Comparison of ENCODE assay signal across 9 cellular contexts in the genomic region with DNA sequence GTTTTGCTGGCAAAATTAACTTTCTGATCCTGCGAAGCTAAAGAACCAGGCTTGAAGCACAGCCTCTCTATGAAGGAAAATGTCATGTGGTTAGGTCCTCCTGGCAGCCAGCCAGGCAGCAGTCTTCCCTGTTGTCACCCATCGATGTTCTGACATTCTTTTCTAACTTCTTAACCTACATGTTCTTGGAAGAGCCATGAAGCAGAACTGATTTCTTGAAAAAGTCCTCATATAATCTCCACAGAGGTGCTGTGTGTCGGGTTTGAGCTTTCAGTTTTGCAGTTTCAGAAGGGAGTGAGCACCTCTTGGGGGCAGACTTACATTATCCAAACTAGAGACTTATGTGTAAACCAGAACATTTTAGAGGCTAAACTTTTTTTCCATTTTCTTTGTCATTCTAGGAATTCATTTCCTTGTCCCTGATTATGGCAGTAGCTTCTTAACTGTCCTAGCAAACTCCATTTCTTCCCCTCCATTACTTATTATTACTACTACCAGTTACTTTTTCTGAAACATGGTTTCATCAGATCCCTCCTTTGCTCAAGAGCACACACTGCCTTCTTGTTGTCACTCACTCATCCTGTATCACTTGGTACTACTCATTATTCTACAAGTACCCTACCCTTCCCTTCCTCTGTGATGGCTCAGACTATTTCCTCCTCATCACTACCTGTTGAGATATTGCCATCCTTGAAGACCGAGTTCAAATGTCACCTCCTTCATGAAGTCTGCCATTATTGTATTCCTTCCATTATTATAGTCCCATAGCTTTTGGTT. TPM values are rescaled to one million over a fixed set of nuclear protein-coding genes. Genes with fewer than 3 reads are reported as not detected.
DNase-seq lines count a peak whose midpoint lies in the region; FAIRE-seq and TF ChIP-seq lines count a peak whose summit lies in the region.
"Had no signal": no experiment of that assay in that cellular context is flagged by ENCODE, and none has a peak within 500 bp of the region (broad histone marks: within the 10 kb centered on the region; RNA-seq: fewer than 3 reads in every experiment).

No MANE protein-coding gene starts in this region.

- H3K27ac ChIP-seq in mammary epithelial cell (ENCODE audit: insufficient read depth, low read depth, low read length) (no peak overlapping the region), KMS-11 (no peak overlapping the region), astrocyte (ENCODE audit: low read depth, low read length) (no peak overlapping the region), tibial nerve (peak overlapping the region in 1 of 4 donors; percentile 3)

- H3K79me2 ChIP-seq in mammary epithelial cell (ENCODE audit: insufficient read depth, low read length): no peaks in the 10 kb centered on the region
- no peaks in the 10 kb centered on the region for H3K79me2 ChIP-seq in KMS-11 (ENCODE audit: insufficient read depth, low read depth)
- no peaks in the 10 kb centered on the region for H3K79me2 ChIP-seq in astrocyte (ENCODE audit: insufficient read depth, low read length)

- in situ Hi-C loops in mammary epithelial cell (cut with MboI; ENCODE audit: low sequenced_read_pairs in 2 of 2): loop anchor here in 1 of 2 donors (10.0 kb wide), 1 partner anchor 101 kb away; a partner anchor contains a TSS

- FAIRE-seq in astrocyte (lab: Jason Lieb, UNC): no peak

- peaks cover 15% of the 10 kb centered on the region for H3K4me1 ChIP-seq in mammary epithelial cell (ENCODE audit: insufficient read depth, low read length)
- peaks cover 12% of the 10 kb centered on the region for H3K4me1 ChIP-seq in KMS-11 (ENCODE audit: low read depth, poor library complexity, severe bottlenecking)
- H3K4me1 ChIP-seq in astrocyte (ENCODE audit: insufficient read depth, low read length): peaks cover 21% of the 10 kb centered on the region
- H3K4me1 ChIP-seq in tibial nerve: peaks cover 0 to 38% (median 10%) of the 10 kb centered on the region in 4 donors

- TF ChIP-seq CTCF in mammary epithelial cell (conservative IDR thresholded peaks at IDR 0.05 in 1 of 2, IDR thresholded peaks at IDR 0.05 in 1 of 2; ENCODE audit: extremely low read depth in 1 of 2, insufficient read depth in 1 of 2, low read depth in 1 of 2, low read length in 2 of 2): no peak
- no peak for TF ChIP-seq CTCF in MCF 10A (IDR thresholded peaks at IDR 0.05; ENCODE audit: unreplicated experiment)
- no peak for TF ChIP-seq CTCF in KMS-11 (conservative IDR thresholded peaks at IDR 0.05; ENCODE audit: low read depth, low read length)
- TF ChIP-seq CTCF in astrocyte (IDR thresholded peaks at IDR 0.05; ENCODE audit: insufficient read depth, low read depth, low read length): no peak
- TF ChIP-seq CTCF in tibial nerve (IDR thresholded peaks at IDR 0.05): no peak

- H4K20me1 ChIP-seq in mammary epithelial cell (ENCODE audit: insufficient read depth, low read length): no peaks in the 10 kb centered on the region
- no peaks in the 10 kb centered on the region for H4K20me1 ChIP-seq in KMS-11 (ENCODE audit: insufficient read depth)
- no peaks in the 10 kb centered on the region for H4K20me1 ChIP-seq in astrocyte (ENCODE audit: insufficient read depth, low read length)

- POLR2A ChIA-PET in MCF 10A (lab: Yijun Ruan, JAX): interaction anchor here (0.6 to 5.3 kb wide), 7 partner anchors 10 to 121 kb away, joined by 3 to 34 read pairs (median 5); a partner anchor contains a TSS

- peaks cover 8% of the 10 kb centered on the region for H3K4me1 Mint-ChIP-seq in MCF 10A (ENCODE audit: insufficient read depth, unreplicated experiment)
- H3K4me1 Mint-ChIP-seq in astrocyte (ENCODE audit: low read depth, unreplicated experiment): peaks cover 19% of the 10 kb centered on the region

- no peak for DNase-seq in mammary epithelial cell
- no peak for DNase-seq in MCF 10A (ENCODE audit: unreplicated experiment)
- no peak for DNase-seq in astrocyte (ENCODE audit: low read depth)
- peak; percentile 21 to 33 for DNase-seq in tibial nerve (ENCODE audit: low spot score in 2 of 2)
- no peak for DNase-seq in NOMO-1 treated with DMSO at 0.1 percent for 48 hours (lab: John Stamatoyannopoulos, UW; ENCODE audit: unreplicated experiment)
- DNase-seq in CD1c-positive myeloid dendritic cell (ENCODE audit: extremely low spot score): no peak
- no peak for DNase-seq in effector CD8-positive, alpha-beta T cell (lab: John Stamatoyannopoulos, UW)

- intact Hi-C loops in mammary epithelial cell (cut with micrococcal nuclease): loop anchor here (2.0 kb wide), 3 partner anchors 17 to 335 kb away; no protein-coding TSS in a partner anchor
- intact Hi-C loops in MCF 10A (cut with micrococcal nuclease): loop anchor here (5.0 kb wide), 2 partner anchors 38 to 333 kb away; no protein-coding TSS in a partner anchor

- no peak for TF ChIP-seq POLR2A in tibial nerve (IDR thresholded peaks at IDR 0.05)

- H3K9me3 ChIP-seq in mammary epithelial cell (replicated peaks; ENCODE audit: insufficient read depth, low read length) (no peaks in the 10 kb centered on the region), astrocyte (ENCODE audit: insufficient read depth, low read depth, low read length) (no peaks in the 10 kb centered on the region), tibial nerve (no peaks in the 10 kb centered on the region)
- H3K9me3 ChIP-seq: left lung had no signal

- H2AFZ ChIP-seq in mammary epithelial cell (ENCODE audit: low read depth, low read length): peak overlapping the region; percentile 43
- H2AFZ ChIP-seq in KMS-11 (ENCODE audit: low read depth): peak overlapping the region; percentile 57; the same call in 1 of the 2 replicates
- H2AFZ ChIP-seq in astrocyte (ENCODE audit: low read depth, low read length): no peak overlapping the region

- BruUV-seq in mammary epithelial cell (replicated peaks; lab: Mats Ljungman, UMichigan): no TSS peak
- BruUV-seq in MCF 10A (replicated peaks; lab: Mats Ljungman, UMichigan): no TSS peak

- H3K9me3 Mint-ChIP-seq in MCF 10A (ENCODE audit: unreplicated experiment) (no peaks in the 10 kb centered on the region), astrocyte (ENCODE audit: unreplicated experiment) (no peaks in the 10 kb centered on the region)

- H3K27ac Mint-ChIP-seq in MCF 10A (ENCODE audit: low read depth, unreplicated experiment): no peak overlapping the region
- no peak overlapping the region for H3K27ac Mint-ChIP-seq in astrocyte (ENCODE audit: unreplicated experiment)

- H3K4me2 ChIP-seq in mammary epithelial cell (ENCODE audit: insufficient read depth, low read depth, low read length): peak overlapping the region; percentile 20
- H3K4me2 ChIP-seq in KMS-11: peak overlapping the region; percentile 52
- H3K4me2 ChIP-seq in astrocyte (ENCODE audit: low read length): peak overlapping the region; percentile 10

- H3K27me3 Mint-ChIP-seq in MCF 10A (ENCODE audit: insufficient read depth, unreplicated experiment) (no peaks in the 10 kb centered on the region), astrocyte (ENCODE audit: low read depth, unreplicated experiment) (peaks cover 2% of the 10 kb centered on the region)

- H3K4me3 Mint-ChIP-seq in MCF 10A (ENCODE audit: unreplicated experiment) (no peak overlapping the region), astrocyte (ENCODE audit: unreplicated experiment) (peak overlapping the region; percentile 17)

- no peaks in the 10 kb centered on the region for H3K27me3 ChIP-seq in mammary epithelial cell (ENCODE audit: insufficient read depth, low read length)
- no peaks in the 10 kb centered on the region for H3K27me3 ChIP-seq in KMS-11 (ENCODE audit: insufficient read depth, low read depth)
- peaks cover 14% of the 10 kb centered on the region for H3K27me3 ChIP-seq in astrocyte (ENCODE audit: insufficient read depth, low read length)
- peaks cover 0 to 10% of the 10 kb centered on the region in 2 donors for H3K27me3 ChIP-seq in tibial nerve

- CTCF ChIA-PET in mammary epithelial cell (lab: Charles Lee; ENCODE audit: low non-redundant PET): no interaction called here
- CTCF ChIA-PET in MCF 10A (lab: Yijun Ruan, JAX): interaction anchor here (0.5 to 11.6 kb wide), 16 partner anchors 13 to 681 kb away, joined by 3 to 203 read pairs (median 11); a partner anchor contains a TSS

- H3K36me3 Mint-ChIP-seq in MCF 10A (ENCODE audit: insufficient read depth, unreplicated experiment): no peaks in the 10 kb centered on the region
- H3K36me3 Mint-ChIP-seq in astrocyte (ENCODE audit: low read depth, unreplicated experiment): no peaks in the 10 kb centered on the region

- H3K36me3 ChIP-seq in mammary epithelial cell (ENCODE audit: insufficient read depth, low read length): no peaks in the 10 kb centered on the region
- H3K36me3 ChIP-seq in KMS-11 (ENCODE audit: insufficient read depth): no peaks in the 10 kb centered on the region
- no peaks in the 10 kb centered on the region for H3K36me3 ChIP-seq in astrocyte (ENCODE audit: insufficient read depth, low read length)
- no peaks in the 10 kb centered on the region for H3K36me3 ChIP-seq in tibial nerve
- H3K36me3 ChIP-seq: left lung had no signal

- no peak for TF ChIP-seq EP300 in tibial nerve (IDR thresholded peaks at IDR 0.05)

- dilution Hi-C loops in mammary epithelial cell (cut with HindIII; ENCODE audit: low sequenced_read_pairs): loop anchor here (5.0 kb wide), 2 partner anchors 38 to 47 kb away; no protein-coding TSS in a partner anchor

- H3K4me3 ChIP-seq in mammary epithelial cell (replicated peaks in 1 of 3; ENCODE audit: insufficient read depth in 1 of 3, low read depth in 2 of 3, low read length in 3 of 3) (no peak overlapping the region), KMS-11 (IDR thresholded peaks at IDR 0.05; ENCODE audit: insufficient read depth, low read depth, low read length) (no peak overlapping the region), astrocyte (ENCODE audit: insufficient read depth, low read depth, low read length) (no peak overlapping the region), tibial nerve (no peak overlapping the region)
- H3K4me3 ChIP-seq: left lung had no signal

- no peak overlapping the region for H3K9ac ChIP-seq in mammary epithelial cell (ENCODE audit: insufficient read depth, low read length)
- no peak overlapping the region for H3K9ac ChIP-seq in KMS-11
- H3K9ac ChIP-seq in astrocyte (ENCODE audit: low read length): no peak overlapping the region

- WGBS in mammary epithelial cell (ENCODE audit: low coverage, missing lambda C conversion rate): 67% methylated on average over 4 of the region's 4 CpGs
- WGBS in tibial nerve, 2 donors: 49 to 50% methylated on average over 4 of the region's 4 CpGs

RNA-seq across cellular contexts. Expression of a gene that starts 31.1 kb away (rescaled TPM):
- 1 to 10 TPM; 3.1 to 6.5 TPM for total RNA-seq in mammary epithelial cell
- polyA plus RNA-seq in mammary epithelial cell: 4.9 TPM
- not detected for polyA minus RNA-seq in mammary epithelial cell
- total RNA-seq in MCF 10A (2022): 3.4 and 4.6 TPM in 2 replicates
- 19.1 and 19.3 TPM in 2 replicates for total RNA-seq in astrocyte
- total RNA-seq in tibial nerve: 10 to 100 TPM; 22.2 to 34.2 (median 24.2) TPM

RNA-seq across cellular contexts. Expression of a gene that starts 31.9 kb away (rescaled TPM):
- total RNA-seq in mammary epithelial cell (under 1 TPM; 0.83 to 0.87 TPM), MCF 10A (2022) (0.93 and 1.2 TPM in 2 replicates), astrocyte (17.6 and 33.8 TPM in 2 replicates), tibial nerve (10 to 100 TPM in 3 of 4 donors, 1 to 10 TPM in 1; 5.0 to 16.2 (median 13.5) TPM)
- 2.2 TPM for polyA plus RNA-seq in mammary epithelial cell
- polyA minus RNA-seq in mammary epithelial cell: 0.21 TPM

RNA-seq across cellular contexts. Expression of a gene that starts 55.9 kb away (rescaled TPM):
- total RNA-seq in mammary epithelial cell (10 to 100 TPM; 29.2 to 30.8 TPM), MCF 10A (2022) (27.6 and 33.0 TPM in 2 replicates), astrocyte (24.4 and 25.3 TPM in 2 replicates), tibial nerve (10 to 100 TPM; 37.8 to 45.3 (median 42.5) TPM)
- polyA plus RNA-seq in mammary epithelial cell: 50.0 TPM
- polyA minus RNA-seq in mammary epithelial cell: 68.7 TPM

RNA-seq across cellular contexts. Expression of a gene that starts 56.1 kb away (rescaled TPM):
- total RNA-seq in mammary epithelial cell (100 to 1,000 TPM in 1 of 2 donors, 10 to 100 TPM in 1; 67.5 to 111 TPM), MCF 10A (2022) (138 and 140 TPM in 2 replicates), astrocyte (82.5 and 82.8 TPM in 2 replicates), tibial nerve (100 to 1,000 TPM; 111 to 207 (median 135) TPM)
- polyA plus RNA-seq in mammary epithelial cell: 145 TPM
- polyA minus RNA-seq in mammary epithelial cell: 95.5 TPM

RNA-seq across cellular contexts. Expression of a gene that starts 59.6 kb away (rescaled TPM):
- 1 to 10 TPM in 1 of 2 donors, under 1 TPM in 1; 0.83 to 5.2 TPM for total RNA-seq in mammary epithelial cell
- polyA plus RNA-seq in mammary epithelial cell: 3.4 TPM
- not detected for polyA minus RNA-seq in mammary epithelial cell
- total RNA-seq in MCF 10A (2022): 4.3 and 4.7 TPM in 2 replicates
- total RNA-seq in astrocyte: 0.73 and 0.84 TPM in 2 replicates
- 1 to 10 TPM in 1 of 4 donors, not detected in 3; 6.9 TPM for total RNA-seq in tibial nerve

Comparison
In these comparisons a context has a peak if more than half of its experiments do, and no peak if none do; other contexts are left out.
1. DNase-seq: peak in tibial nerve (2 of 2); none in mammary epithelial cell (single experiment), MCF 10A (single experiment), astrocyte (single experiment), NOMO-1 treated with DMSO at 0.1 percent for 48 hours (single experiment), CD1c-positive myeloid dendritic cell (single experiment) and effector CD8-positive, alpha-beta T cell (single experiment).
2. Peak in every context shown above with its lines, with median percentiles within 50 percentile points of each other: H3K4me2 ChIP-seq.